30 cellular contexts compared by ENCODE assay signal in the genomic region with DNA sequence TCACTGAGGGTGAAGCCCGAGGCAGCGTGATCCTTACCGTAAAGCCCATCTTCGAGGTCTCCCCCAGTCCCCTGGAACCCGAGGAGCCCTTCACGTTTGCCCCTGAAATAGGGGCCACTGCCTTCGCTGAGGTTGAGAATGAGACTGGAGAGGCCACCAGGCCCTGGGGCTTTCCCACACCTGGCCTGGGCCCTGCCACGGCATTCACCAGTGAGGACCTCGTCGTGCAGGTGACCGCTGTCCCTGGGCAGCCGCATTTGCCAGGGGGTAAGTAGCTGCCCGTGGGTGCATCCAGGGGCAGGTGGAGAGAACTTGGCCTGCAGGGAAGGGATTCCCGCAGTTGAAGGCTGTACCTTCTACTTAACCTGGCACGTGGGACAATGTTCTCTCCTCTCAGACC. TPM values are rescaled to one million over a fixed set of nuclear protein-coding genes. Genes with fewer than 3 reads are reported as not detected.
"Had no signal": no experiment of that assay in that cellular context is flagged by ENCODE, and none has a peak within 500 bp of the region (broad histone marks: within the 10 kb centered on the region; RNA-seq: fewer than 3 reads in every experiment).

No MANE protein-coding gene starts in this region.

- H3K4me1 Mint-ChIP-seq: stimulated activated effector memory CD8-positive, alpha-beta T cell treated with anti-CD3 and anti-CD28 coated beads, Interleukin-12 subunit alpha, Interleukin-12 subunit beta, amount 100 ng/mL, for 72 hours had no signal

- H3K36me3 ChIP-seq: stomach, suprapubic skin, thyroid gland, tibial nerve, transverse colon, upper lobe of left lung, upper lobe of right lung, uterus, vagina had no signal

- H3K27ac Mint-ChIP-seq: stimulated activated effector memory CD8-positive, alpha-beta T cell treated with anti-CD3 and anti-CD28 coated beads, Interleukin-12 subunit alpha, Interleukin-12 subunit beta, amount 100 ng/mL, for 72 hours; stimulated activated memory B cell treated with anti-CD40 and anti-IgM and Interleukin-4, amounts not matched to agents 10 μg/mL and 1 μg/mL and 100 μg/mL, for 72 hours; type B pancreatic cell had no signal

- DNase-seq: stimulated activated CD4-positive, alpha-beta T cell treated with anti-CD3 and anti-CD28 coated beads, Interleukin-2, amount 100 ng/mL, for 48 hours; stimulated activated CD4-positive, alpha-beta T cell treated with anti-CD3 and anti-CD28 coated beads, Interleukin-4, amount 100 ng/mL, for 1 hour; stimulated activated CD4-positive, alpha-beta T cell treated with anti-CD3 and anti-CD28 coated beads, Interleukin-4, amount 100 ng/mL, for 24 hours; stimulated activated CD4-positive, alpha-beta T cell treated with anti-CD3 and anti-CD28 coated beads, Interleukin-4, amount 100 ng/mL, for 4 hours; stimulated activated CD8-positive, alpha-beta memory T cell treated with anti-CD3 and anti-CD28 coated beads, Interleukin-4, amount 100 ng/mL, for 48 hours; stimulated activated naive B cell treated with anti-CD40 and anti-IgM and Interleukin-4, amounts not matched to agents 10 μg/mL and 1 μg/mL and 100 μg/mL, for 72 hours; stimulated activated naive CD4-positive, alpha-beta T cell; stimulated activated naive CD4-positive, alpha-beta T cell treated with Interleukin-2 at 50 U/mL for 16 hours; stimulated activated naive CD8-positive, alpha-beta T cell treated with anti-CD3 and anti-CD28 coated beads, Interleukin-15, Interleukin-2, amounts not matched to agents 100 U/mL and 50 U/mL, for 24 hours; stomach; substantia nigra; testis; thyroid gland; tibial artery; transverse colon; trophoblast cell; upper lobe of right lung; uterus had no signal

- H3K36me3 Mint-ChIP-seq: stimulated activated effector memory CD8-positive, alpha-beta T cell treated with anti-CD3 and anti-CD28 coated beads, Interleukin-12 subunit alpha, Interleukin-12 subunit beta, amount 100 ng/mL, for 72 hours; stimulated activated memory B cell treated with anti-CD40 and anti-IgM and Interleukin-4, amounts not matched to agents 10 μg/mL and 1 μg/mL and 100 μg/mL, for 72 hours; stimulated activated naive B cell treated with anti-CD40 and anti-IgM and Interleukin-4, amounts not matched to agents 10 μg/mL and 1 μg/mL and 100 μg/mL, for 72 hours; type B pancreatic cell had no signal

- H3K27ac ChIP-seq: stomach, suprapubic skin, testis, thoracic aorta, thyroid gland, tibial artery, tibial nerve, transverse colon, upper lobe of left lung, upper lobe of right lung, uterus, vagina had no signal

- H3K9me3 Mint-ChIP-seq: stimulated activated effector memory CD8-positive, alpha-beta T cell treated with anti-CD3 and anti-CD28 coated beads, Interleukin-12 subunit alpha, Interleukin-12 subunit beta, amount 100 ng/mL, for 72 hours; stimulated activated memory B cell treated with anti-CD40 and anti-IgM and Interleukin-4, amounts not matched to agents 10 μg/mL and 1 μg/mL and 100 μg/mL, for 72 hours; stimulated activated naive B cell treated with anti-CD40 and anti-IgM and Interleukin-4, amounts not matched to agents 10 μg/mL and 1 μg/mL and 100 μg/mL, for 72 hours; stimulated activated naive CD8-positive, alpha-beta T cell treated with anti-CD3 and anti-CD28 coated beads, Interleukin-15, amount 100 ng/mL, for 72 hours; stimulated activated naive CD8-positive, alpha-beta T cell treated with anti-CD3 and anti-CD28 coated beads, Interleukin-15, Interleukin-2, amounts not matched to agents 100 ng/mL and 50 ng/mL, for 24 hours; type B pancreatic cell had no signal

- H3K4me3 Mint-ChIP-seq: stimulated activated effector memory CD8-positive, alpha-beta T cell treated with anti-CD3 and anti-CD28 coated beads, Interleukin-12 subunit alpha, Interleukin-12 subunit beta, amount 100 ng/mL, for 72 hours; stimulated activated memory B cell treated with anti-CD40 and anti-IgM and Interleukin-4, amounts not matched to agents 10 μg/mL and 1 μg/mL and 100 μg/mL, for 72 hours; stimulated activated naive B cell treated with anti-CD40 and anti-IgM and Interleukin-4, amounts not matched to agents 10 μg/mL and 1 μg/mL and 100 μg/mL, for 72 hours; stimulated activated naive CD8-positive, alpha-beta T cell treated with anti-CD3 and anti-CD28 coated beads, Interleukin-15, Interleukin-2, amounts not matched to agents 100 ng/mL and 50 ng/mL, for 24 hours; type B pancreatic cell had no signal

- ATAC-seq: stimulated activated effector memory CD8-positive, alpha-beta T cell treated with anti-CD3 and anti-CD28 coated beads, Interleukin-12 subunit alpha, Interleukin-12 subunit beta, amount 100 ng/mL, for 72 hours; upper lobe of right lung had no signal

- H3K4me3 ChIP-seq: stomach, suprapubic skin, testis, thoracic aorta, thyroid gland, tibial artery, tibial nerve, transverse colon, upper lobe of left lung, upper lobe of right lung, uterus, vagina had no signal

- H3K27me3 ChIP-seq: testis, thyroid gland, tibial artery, tibial nerve, transverse colon, upper lobe of left lung, upper lobe of right lung, uterus, vagina had no signal

- H3K9me3 ChIP-seq: stomach, suprapubic skin, testis, thoracic aorta, thyroid gland, tibial artery, tibial nerve, transverse colon, upper lobe of left lung, upper lobe of right lung, uterus, vagina had no signal

- H3K4me1 ChIP-seq: stomach, suprapubic skin, testis, thyroid gland, tibial artery, tibial nerve, transverse colon, upper lobe of left lung, upper lobe of right lung, uterus, vagina had no signal

- FAIRE-seq: urothelium cell line had no signal

RNA-seq across cellular contexts. Expression of gene ACAN, which starts 42.4 kb away (rescaled TPM):
- total RNA-seq: subcutaneous adipose tissue had no signal
